In genomic region chr1:54542962-54543539, GRCh38 we compare ENCODE assay signal across 2 cellular contexts.
A peak's percentile ranks its signal among the peaks of the same experiment; 100 is the strongest.
TF ChIP-seq lines count a peak whose summit lies in the region.

No MANE protein-coding gene starts in this region.

TF ChIP-seq in IMR-90, 13 proteins besides CTCF, POLR2A, EP300 and RAD21:
- no peak for TF ChIP-seq RCOR1 (IDR thresholded peaks at IDR 0.05; ENCODE audit: insufficient replicate concordance, low read length)
- TF ChIP-seq ELK1 (IDR thresholded peaks at IDR 0.05; ENCODE audit: borderline replicate concordance, low read depth, low read length), result no peak
- TF ChIP-seq CHD1 (IDR thresholded peaks at IDR 0.05; ENCODE audit: low read depth, low read length), result 0 out of 2 replicates have a peak, but pooled peaks have one; percentile 14
- no peak for TF ChIP-seq RFX5 (IDR thresholded peaks at IDR 0.05; ENCODE audit: low read depth, low read length)
- no peak for TF ChIP-seq SMC3 (IDR thresholded peaks at IDR 0.05; ENCODE audit: low read depth, low read length)
- no peak for TF ChIP-seq MAZ (IDR thresholded peaks at IDR 0.05; ENCODE audit: borderline replicate concordance, low read depth, low read length)
- no peak for TF ChIP-seq NFE2L2 (IDR thresholded peaks at IDR 0.05; ENCODE audit: low read depth, low read length)

TF ChIP-seq in GM12878, 131 proteins besides CTCF, POLR2A, EP300 and RAD21:
- no peak for TF ChIP-seq NR2F1 (conservative IDR thresholded peaks at IDR 0.05)
- TF ChIP-seq CBFB (IDR thresholded peaks at IDR 0.05; ENCODE audit: low read depth), result no peak
TF ChIP-seq in GM12878: peak in this region for 0.
